33 cellular contexts compared by ENCODE assay signal in the genomic region with DNA sequence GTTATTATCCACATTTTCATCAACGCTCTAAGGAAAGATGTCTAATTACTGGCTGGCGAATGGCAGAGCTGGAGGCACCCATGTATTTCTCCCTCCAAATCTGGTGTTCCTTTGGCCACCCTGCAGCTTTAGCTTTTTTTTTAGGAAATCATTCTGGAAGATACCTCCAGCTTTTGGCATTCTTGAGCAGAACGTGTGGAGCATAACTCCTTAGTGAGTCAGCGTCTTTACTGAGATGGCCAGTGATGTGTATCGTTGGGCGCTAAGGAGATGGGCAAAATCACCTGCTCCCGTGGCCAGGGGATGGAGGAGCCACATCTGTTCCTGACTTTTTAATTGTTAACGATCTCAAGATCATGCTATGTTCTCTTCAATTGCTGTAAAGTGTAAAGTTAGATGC. TPM values are rescaled to one million over a fixed set of nuclear protein-coding genes. Genes with fewer than 3 reads are reported as not detected.
"Had no signal": no experiment of that assay in that cellular context is flagged by ENCODE, and none has a peak within 500 bp of the region (broad histone marks: within the 10 kb centered on the region; RNA-seq: fewer than 3 reads in every experiment).

No MANE protein-coding gene starts in this region.

- H3K79me2 ChIP-seq: hepatocyte had no signal

- H3K27me3 ChIP-seq: breast epithelium, esophagus squamous epithelium, hepatocyte, pancreas, sigmoid colon, suprapubic skin, tibial nerve had no signal

- H3K27me3 Mint-ChIP-seq: activated CD4-positive, alpha-beta memory T cell treated with anti-CD3 and anti-CD28 coated beads for 36 hours; activated T-helper 17 cell treated with anti-CD3 and anti-CD28 coated beads, Interleukin-2, amount 50 U/mL, for 72 hours; dendritic cell treated with granulocyte-macrophage colony-stimulating factor and Interleukin-4, amounts not matched to agents 40 ng/mL and 50 ng/mL, for 4 days; naive thymus-derived CD4-positive, alpha-beta T cell; stimulated activated memory B cell treated with anti-CD40 and anti-IgM and Interleukin-4, amounts not matched to agents 10 μg/mL and 1 μg/mL and 100 μg/mL, for 72 hours; T-cell had no signal

- H3K4me3 ChIP-seq: breast epithelium, esophagus squamous epithelium, hepatocyte, pancreas, prostate gland, sigmoid colon, smooth muscle cell, suprapubic skin, tibial nerve had no signal

- ATAC-seq: activated CD4-positive, CD25-positive, alpha-beta regulatory T cell treated with anti-CD3 and anti-CD28 coated beads, Interleukin-2, amount 50 U/mL, for 24 hours; activated T-helper 17 cell treated with anti-CD3 and anti-CD28 coated beads, Interleukin-2, amount 50 U/mL, for 72 hours; naive thymus-derived CD4-positive, alpha-beta T cell; pancreas; stimulated activated memory B cell treated with anti-CD40 and anti-IgM and Interleukin-4, amounts not matched to agents 10 μg/mL and 1 μg/mL and 100 μg/mL, for 72 hours; T-cell had no signal

- H3K4me3 Mint-ChIP-seq: activated CD4-positive, alpha-beta memory T cell treated with anti-CD3 and anti-CD28 coated beads for 36 hours; activated T-helper 17 cell treated with anti-CD3 and anti-CD28 coated beads, Interleukin-2, amount 50 U/mL, for 72 hours; dendritic cell treated with granulocyte-macrophage colony-stimulating factor and Interleukin-4, amounts not matched to agents 40 ng/mL and 50 ng/mL, for 4 days; naive thymus-derived CD4-positive, alpha-beta T cell; stimulated activated memory B cell treated with anti-CD40 and anti-IgM and Interleukin-4, amounts not matched to agents 10 μg/mL and 1 μg/mL and 100 μg/mL, for 72 hours; T-cell had no signal

- H3K9me3 ChIP-seq: breast epithelium, esophagus squamous epithelium, pancreas, prostate gland, sigmoid colon, suprapubic skin, tibial nerve had no signal

- H3K9me3 Mint-ChIP-seq: activated CD4-positive, alpha-beta memory T cell treated with anti-CD3 and anti-CD28 coated beads for 36 hours; activated T-helper 17 cell treated with anti-CD3 and anti-CD28 coated beads, Interleukin-2, amount 50 U/mL, for 72 hours; dendritic cell treated with granulocyte-macrophage colony-stimulating factor and Interleukin-4, amounts not matched to agents 40 ng/mL and 50 ng/mL, for 4 days; naive thymus-derived CD4-positive, alpha-beta T cell; stimulated activated memory B cell treated with anti-CD40 and anti-IgM and Interleukin-4, amounts not matched to agents 10 μg/mL and 1 μg/mL and 100 μg/mL, for 72 hours; T-cell had no signal

- H3K4me2 ChIP-seq: hepatocyte, smooth muscle cell had no signal

- H3K27ac ChIP-seq: breast epithelium, epithelial cell of prostate, esophagus squamous epithelium, hepatocyte, pancreas, prostate gland, sigmoid colon, suprapubic skin, tibial nerve, WERI-Rb-1 had no signal

- H3K36me3 ChIP-seq: breast epithelium had no signal

- DNase-seq: activated CD4-positive, alpha-beta memory T cell treated with anti-CD3 and anti-CD28 coated beads for 36 hours; activated CD4-positive, alpha-beta T cell treated with anti-CD3 and anti-CD28 coated beads for 48 hours; activated CD8-positive, alpha-beta memory T cell treated with anti-CD3 and anti-CD28 coated beads, Interleukin-2, amount 50 U/mL, for 4 hours; activated gamma-delta T cell treated with Interleukin-2 at 50 U/mL for 16 hours; activated naive CD4-positive, alpha-beta T cell treated with anti-CD3 and anti-CD28 coated beads, Interleukin-2, amount 50 U/mL, for 16 hours; activated T-cell treated with anti-CD3 and anti-CD28 coated beads, Interleukin-2, amount 50 U/mL, for 1 hour; central memory CD4-positive, alpha-beta T cell; esophagus squamous epithelium; glutamatergic neuron; islet precursor cell; midbrain; naive thymus-derived CD4-positive, alpha-beta T cell; sigmoid colon; stimulated activated CD4-positive, alpha-beta T cell treated with anti-CD3 and anti-CD28 coated beads, Interleukin-1b, Interleukin-23, amount 100 ng/mL, for 48 hours; stimulated activated CD4-positive, alpha-beta T cell treated with anti-CD3 and anti-CD28 coated beads, Interleukin-4, amount 100 ng/mL, for 4 hours; stimulated activated CD8-positive, alpha-beta memory T cell treated with anti-CD3 and anti-CD28 coated beads, Interleukin-4, amount 100 ng/mL, for 48 hours; T-cell; T-helper 9 cell; WERI-Rb-1 had no signal

- H3K27ac Mint-ChIP-seq: activated CD4-positive, alpha-beta memory T cell treated with anti-CD3 and anti-CD28 coated beads for 36 hours; activated T-helper 17 cell treated with anti-CD3 and anti-CD28 coated beads, Interleukin-2, amount 50 U/mL, for 72 hours; dendritic cell treated with granulocyte-macrophage colony-stimulating factor and Interleukin-4, amounts not matched to agents 40 ng/mL and 50 ng/mL, for 4 days; stimulated activated memory B cell treated with anti-CD40 and anti-IgM and Interleukin-4, amounts not matched to agents 10 μg/mL and 1 μg/mL and 100 μg/mL, for 72 hours had no signal

- H3K4me1 ChIP-seq: breast epithelium, pancreas, prostate gland, suprapubic skin had no signal

RNA-seq across cellular contexts. Expression of gene C1QTNF9, which starts 24.5 kb away (rescaled TPM):
- total RNA-seq: activated CD4-positive, alpha-beta memory T cell treated with anti-CD3 and anti-CD28 coated beads for 36 hours; activated CD8-positive, alpha-beta memory T cell treated with anti-CD3 and anti-CD28 coated beads for 36 hours; activated T-helper 17 cell treated with anti-CD3 and anti-CD28 coated beads, Interleukin-2, amount 50 U/mL, for 72 hours; esophagus squamous epithelium; hepatocyte; smooth muscle cell had no signal
- polyA plus RNA-seq: hepatocyte; naive thymus-derived CD4-positive, alpha-beta T cell; neural cell; smooth muscle cell had no signal
